ENCODE assay signal across 27 cellular contexts in genomic region chr17:13076905-13077304, GRCh38.
"Had no signal": no experiment of that assay in that cellular context is flagged by ENCODE, and none has a peak within 500 bp of the region (broad histone marks: within the 10 kb centered on the region; RNA-seq: fewer than 3 reads in every experiment).

No MANE protein-coding gene starts in this region.

- H3K27me3 ChIP-seq: brain microvascular endothelial cell, esophagus muscularis mucosa, heart left ventricle had no signal

- H3K4me3 ChIP-seq: coronary artery, dorsolateral prefrontal cortex, esophagus muscularis mucosa, heart left ventricle had no signal

- H3K27ac ChIP-seq: brain microvascular endothelial cell, coronary artery, dorsolateral prefrontal cortex, esophagus muscularis mucosa, heart left ventricle, WERI-Rb-1 had no signal

- H3K36me3 ChIP-seq: brain microvascular endothelial cell, esophagus muscularis mucosa, heart left ventricle, WERI-Rb-1 had no signal

- DNase-seq: activated B cell treated with CpG ODN at 0.5 μM for 24 hours; activated CD4-positive, alpha-beta T cell treated with anti-CD3 and anti-CD28 coated beads for 48 hours; activated CD4-positive, alpha-beta T cell treated with anti-CD3 and anti-CD28 coated beads, Interleukin-2, amount 50 U/mL, for 1 hour; activated CD4-positive, alpha-beta T cell treated with anti-CD3 and anti-CD28 coated beads, Interleukin-2, amount 50 U/mL, for 48 hours; activated CD8-positive, alpha-beta memory T cell treated with anti-CD3 and anti-CD28 coated beads for 24 hours; activated CD8-positive, alpha-beta T cell treated with anti-CD3 and anti-CD28 coated beads for 36 hours; activated effector memory CD4-positive, alpha-beta T cell treated with Interleukin-2 at 50 U/mL for 16 hours; activated gamma-delta T cell treated with Interleukin-2 at 50 U/mL for 16 hours; activated naive CD4-positive, alpha-beta T cell treated with anti-CD3 and anti-CD28 coated beads, Interleukin-2, amount 50 U/mL, for 16 hours; activated naive CD4-positive, alpha-beta T cell treated with Interleukin-2 at 50 U/mL for 16 hours; activated T-cell treated with anti-CD3 and anti-CD28 coated beads, Interleukin-2, amount 50 U/mL, for 4 hours; amniotic stem cell; anterior cingulate cortex; brain microvascular endothelial cell; dorsolateral prefrontal cortex; effector memory CD4-positive, alpha-beta T cell; endodermal cell; erythroblast; glutamatergic neuron; heart left ventricle; hypothalamus; T1000; WERI-Rb-1 had no signal

- ATAC-seq: activated CD4-positive, CD25-positive, alpha-beta regulatory T cell treated with anti-CD3 and anti-CD28 coated beads, Interleukin-2, amount 50 U/mL, for 24 hours; activated CD8-positive, alpha-beta T cell treated with anti-CD3 and anti-CD28 coated beads for 36 hours; activated T-cell treated with anti-CD3 and anti-CD28 coated beads, Interleukin-2, amount 50 U/mL, for 4 hours; activated T-helper 17 cell treated with anti-CD3 and anti-CD28 coated beads, Interleukin-2, amount 50 U/mL, for 72 hours; heart left ventricle had no signal

- H3K9me3 ChIP-seq: esophagus muscularis mucosa, heart left ventricle had no signal
